ENCODE assay signal across 7 cellular contexts in the genomic region with DNA sequence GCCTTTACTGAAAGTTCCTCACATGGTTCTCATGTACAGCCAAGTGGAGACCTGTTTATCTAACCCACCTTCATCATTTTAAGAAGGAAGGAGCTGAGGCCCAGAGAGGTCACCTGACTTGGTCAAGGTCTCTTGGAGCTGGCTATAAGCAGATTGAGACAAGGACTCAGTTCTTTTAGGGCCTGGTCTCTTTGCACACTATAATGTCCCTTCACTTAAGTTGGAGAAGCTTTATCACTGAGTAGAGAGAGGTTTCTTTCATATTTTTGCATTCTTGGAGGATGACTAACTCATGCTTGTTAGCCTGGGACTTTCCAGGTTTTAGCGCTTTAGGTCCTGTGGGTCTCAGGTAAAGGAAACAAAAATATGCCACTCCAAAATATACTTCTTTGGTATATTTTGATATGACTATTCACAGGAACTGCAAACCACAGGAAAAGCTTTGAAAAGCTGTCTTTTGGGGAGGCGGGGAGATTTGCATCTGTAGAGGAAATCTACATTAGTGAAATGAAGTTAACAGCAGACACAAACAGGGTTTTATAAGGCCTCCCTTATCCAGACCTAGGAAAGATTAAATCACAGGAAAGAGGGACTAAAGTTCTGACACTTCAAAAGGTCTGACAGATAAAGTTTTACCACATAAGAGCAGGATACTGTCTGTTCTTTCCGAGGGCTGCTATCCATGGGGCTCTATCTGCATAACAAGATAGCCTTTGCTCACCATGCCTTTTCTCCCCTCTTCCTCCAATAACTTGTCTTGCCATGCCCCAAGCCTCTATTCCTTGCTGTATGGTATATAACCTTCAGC.
DNase-seq lines count a peak whose midpoint lies in the region; ATAC-seq lines count a peak whose summit lies in the region.

No MANE protein-coding gene starts in this region.

- H3K27ac ChIP-seq in mesodermal cell (ENCODE audit: low read depth, low read length, severe bottlenecking), result peak overlapping the region; percentile 89

- peaks cover 56% of the 10 kb centered on the region for H3K4me1 ChIP-seq in mesodermal cell (ENCODE audit: control insufficient read depth, insufficient read depth, low read length, poor library complexity, severe bottlenecking)

- 8 to 20% methylated on average over 1 of the region's 3 CpGs for WGBS in mesodermal cell (ENCODE audit: insufficient coverage in 2 of 2), 2 experiments

- ATAC-seq in GM19397 (IDR thresholded peaks at IDR 0.05; ENCODE audit: unreplicated experiment) (peak; percentile 39), HG03460 (IDR thresholded peaks at IDR 0.05; ENCODE audit: unreplicated experiment) (peak; percentile 52)

- DNase-seq in activated T-cell treated with anti-CD3 and anti-CD28 coated beads for 24 hours (ENCODE audit: low read depth) (peak; percentile 46), NCI-H1105 treated with DMSO at 0.1 percent for 48 hours (lab: John Stamatoyannopoulos, UW) (no peak), nucleus accumbens (lab: John Stamatoyannopoulos, UW) (no peak), SIG-M5 treated with dmso at 0.1 percent for 504 hours (lab: John Stamatoyannopoulos, UW; ENCODE audit: unreplicated experiment) (no peak)

- peaks cover 7% of the 10 kb centered on the region for H3K9me3 ChIP-seq in mesodermal cell (ENCODE audit: control insufficient read depth, low read length)

- no peaks in the 10 kb centered on the region for H3K36me3 ChIP-seq in mesodermal cell (ENCODE audit: control insufficient read depth, insufficient read depth, low read length)

- no peak overlapping the region for H3K4me3 ChIP-seq in mesodermal cell (ENCODE audit: extremely low read depth, insufficient read depth, low read length, poor library complexity, severe bottlenecking)
